Comparison of ENCODE assay signal across 12 cellular contexts in the genomic region with DNA sequence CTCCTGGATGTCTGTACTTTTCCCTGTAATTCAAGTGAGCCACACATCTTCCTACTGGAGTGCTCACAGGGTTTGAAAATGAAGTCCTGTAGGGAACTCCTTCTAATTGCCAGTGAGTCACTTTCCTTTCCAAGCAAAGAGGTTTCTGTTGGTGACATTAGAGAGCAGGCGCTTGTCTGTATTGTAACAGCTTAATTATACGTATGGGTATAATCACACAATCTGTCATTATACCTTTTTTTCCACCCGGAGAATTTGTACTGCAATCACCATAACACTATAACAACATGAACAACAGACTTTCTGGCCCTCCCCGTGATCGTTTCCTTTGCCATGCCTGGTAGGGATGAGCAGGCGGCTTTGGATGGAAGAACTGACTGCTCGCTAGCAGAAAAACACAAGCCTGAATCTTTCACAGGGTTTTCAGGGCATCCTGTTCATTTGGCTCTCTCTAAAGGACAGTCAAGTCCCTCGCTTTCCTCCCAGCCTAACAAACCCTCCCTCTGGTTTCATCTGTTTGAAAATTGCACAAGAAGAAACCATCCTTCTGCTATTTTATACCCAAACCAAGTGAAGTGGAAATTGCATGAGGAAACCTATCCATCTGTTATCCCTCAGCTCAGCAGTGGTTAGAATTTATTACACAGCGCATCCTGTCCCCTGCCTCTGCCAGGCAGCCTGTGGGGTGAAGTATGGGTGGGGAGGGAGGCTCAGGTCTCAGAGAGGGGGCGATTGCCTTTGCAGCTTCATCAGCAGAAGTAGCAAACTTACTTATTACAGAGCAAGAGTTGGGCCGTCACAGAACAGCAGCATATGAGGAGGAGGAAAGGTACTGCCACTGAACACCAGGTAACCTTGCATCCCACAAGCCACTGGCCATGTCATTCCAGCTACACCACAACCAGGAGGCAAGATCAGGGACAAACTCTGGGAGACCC.
DNase-seq lines count a peak whose midpoint lies in the region; ATAC-seq and TF ChIP-seq lines count a peak whose summit lies in the region.
"Had no signal": no experiment of that assay in that cellular context is flagged by ENCODE, and none has a peak within 500 bp of the region (broad histone marks: within the 10 kb centered on the region; RNA-seq: fewer than 3 reads in every experiment).

No MANE protein-coding gene starts in this region.

- peaks cover 5% of the 10 kb centered on the region for H3K27me3 Mint-ChIP-seq in endodermal cell (ENCODE audit: insufficient read depth)

- H3K36me3 ChIP-seq in osteoblast (ENCODE audit: insufficient read depth, low read length) (no peaks in the 10 kb centered on the region), endodermal cell (ENCODE audit: control insufficient read depth, insufficient read depth, low read length) (no peaks in the 10 kb centered on the region), tibial artery (no peaks in the 10 kb centered on the region)

- peak; percentile 31 for DNase-seq in EL
- DNase-seq in NCI-H146 (lab: John Stamatoyannopoulos, UW), result peak; percentile 84
- peak; percentile 93 for DNase-seq in SIG-M5 treated with dmso at 0.1 percent for 504 hours (lab: John Stamatoyannopoulos, UW; ENCODE audit: unreplicated experiment)
- DNase-seq in osteoblast (ENCODE audit: insufficient read length, low spot score, missing footprints), result no peak
- DNase-seq in endodermal cell, result no peak
- DNase-seq in activated CD4-positive, alpha-beta T cell treated with anti-CD3 and anti-CD28 coated beads for 48 hours, result no peak
- DNase-seq in tibial artery, result no peak
- DNase-seq: activated naive CD8-positive, alpha-beta T cell treated with anti-CD3 and anti-CD28 coated beads, Interleukin-2, amount 10 ng/mL, durations not matched to agents 7 days and 5 days; NCI-H1092 had no signal

- peak overlapping the region; percentile 62 for H3K4me2 ChIP-seq in osteoblast (ENCODE audit: insufficient read depth, low read length)

- H2AFZ ChIP-seq in osteoblast (ENCODE audit: low read length), result peak overlapping the region; percentile 70

- no peak for TF ChIP-seq CTCF in osteoblast (IDR thresholded peaks at IDR 0.05; ENCODE audit: extremely low read depth, low read depth, low read length)
- no peak for TF ChIP-seq CTCF in endodermal cell (conservative IDR thresholded peaks at IDR 0.05)
- no peak for TF ChIP-seq CTCF in tibial artery (IDR thresholded peaks at IDR 0.05)

- no peak overlapping the region for H3K27ac Mint-ChIP-seq in endodermal cell
- H3K27ac Mint-ChIP-seq: activated naive CD8-positive, alpha-beta T cell treated with anti-CD3 and anti-CD28 coated beads, Interleukin-2, amount 10 ng/mL, durations not matched to agents 7 days and 5 days; stimulated activated effector memory CD8-positive, alpha-beta T cell treated with anti-CD3 and anti-CD28 coated beads, Interleukin-12 subunit alpha, Interleukin-12 subunit beta, amount 100 ng/mL, for 72 hours had no signal

- H3K79me2 ChIP-seq in osteoblast (ENCODE audit: insufficient read depth, low read length), result no peaks in the 10 kb centered on the region

- H3K4me3 Mint-ChIP-seq in endodermal cell, result no peak overlapping the region
- H3K4me3 Mint-ChIP-seq: activated naive CD8-positive, alpha-beta T cell treated with anti-CD3 and anti-CD28 coated beads, Interleukin-2, amount 10 ng/mL, durations not matched to agents 7 days and 5 days; stimulated activated effector memory CD8-positive, alpha-beta T cell treated with anti-CD3 and anti-CD28 coated beads, Interleukin-12 subunit alpha, Interleukin-12 subunit beta, amount 100 ng/mL, for 72 hours had no signal

- H3K27me3 ChIP-seq in osteoblast (ENCODE audit: insufficient read depth, low read length), result peaks cover 4% of the 10 kb centered on the region
- peaks cover 4% of the 10 kb centered on the region for H3K27me3 ChIP-seq in endodermal cell (ENCODE audit: control insufficient read depth, insufficient read depth, low read length, poor library complexity, severe bottlenecking)
- H3K27me3 ChIP-seq in tibial artery, result no peaks in the 10 kb centered on the region

- H3K9me3 Mint-ChIP-seq in endodermal cell, result peaks cover 11% of the 10 kb centered on the region

- WGBS in endodermal cell (ENCODE audit: insufficient coverage in 1 of 2, insufficient read length in 1 of 2), 2 experiments, result 95 to 98% methylated on average over 5 to 11 of the region's 11 CpGs

- H3K36me3 Mint-ChIP-seq in endodermal cell (ENCODE audit: low read depth), result peaks cover 2% of the 10 kb centered on the region
- H3K36me3 Mint-ChIP-seq: activated naive CD8-positive, alpha-beta T cell treated with anti-CD3 and anti-CD28 coated beads, Interleukin-2, amount 10 ng/mL, durations not matched to agents 7 days and 5 days; stimulated activated effector memory CD8-positive, alpha-beta T cell treated with anti-CD3 and anti-CD28 coated beads, Interleukin-12 subunit alpha, Interleukin-12 subunit beta, amount 100 ng/mL, for 72 hours had no signal

- no peak for ATAC-seq in GM19467 (IDR thresholded peaks at IDR 0.05; ENCODE audit: unreplicated experiment)
- ATAC-seq: left ventricle myocardium superior; stimulated activated effector memory CD8-positive, alpha-beta T cell treated with anti-CD3 and anti-CD28 coated beads, Interleukin-12 subunit alpha, Interleukin-12 subunit beta, amount 100 ng/mL, for 72 hours had no signal

- intact Hi-C loops in tibial artery (cut with DNase I; ENCODE audit: low total_unique reads), result no loop called here

- H3K4me3 ChIP-seq in osteoblast (ENCODE audit: insufficient read depth, low read length), result peak overlapping the region; percentile 42
- no peak overlapping the region for H3K4me3 ChIP-seq in endodermal cell (ENCODE audit: low read length)
- no peak overlapping the region for H3K4me3 ChIP-seq in tibial artery

- H3K4me1 ChIP-seq in osteoblast (ENCODE audit: insufficient read depth, low read length) (no peaks in the 10 kb centered on the region), endodermal cell (ENCODE audit: control insufficient read depth, insufficient read depth, low read length) (peaks cover 5% of the 10 kb centered on the region), tibial artery (no peaks in the 10 kb centered on the region)

- peaks cover 21% of the 10 kb centered on the region for H3K4me1 Mint-ChIP-seq in endodermal cell
- H3K4me1 Mint-ChIP-seq: activated naive CD8-positive, alpha-beta T cell treated with anti-CD3 and anti-CD28 coated beads, Interleukin-2, amount 10 ng/mL, durations not matched to agents 7 days and 5 days; stimulated activated effector memory CD8-positive, alpha-beta T cell treated with anti-CD3 and anti-CD28 coated beads, Interleukin-12 subunit alpha, Interleukin-12 subunit beta, amount 100 ng/mL, for 72 hours had no signal

- H3K9me3 ChIP-seq in osteoblast (ENCODE audit: low read depth, low read length) (no peaks in the 10 kb centered on the region), endodermal cell (ENCODE audit: control insufficient read depth, low read length) (peaks cover 10% of the 10 kb centered on the region), tibial artery (no peaks in the 10 kb centered on the region)

- no peak overlapping the region for H3K9ac ChIP-seq in endodermal cell (ENCODE audit: extremely low read depth, low read length, poor library complexity, severe bottlenecking)

- H3K27ac ChIP-seq in osteoblast (ENCODE audit: low read depth, low read length), result no peak overlapping the region
- no peak overlapping the region for H3K27ac ChIP-seq in endodermal cell (ENCODE audit: low read depth, low read length)
- H3K27ac ChIP-seq in tibial artery, result no peak overlapping the region

- no peaks in the 10 kb centered on the region for H4K20me1 ChIP-seq in osteoblast (ENCODE audit: insufficient read depth, low read length)

Comparison
In these comparisons a context has a peak if more than half of its experiments do, and no peak if none do; other contexts are left out.
1. DNase-seq: peak in EL (single experiment), NCI-H146 (single experiment) and SIG-M5 treated with dmso at 0.1 percent for 504 hours (single experiment); none in osteoblast (single experiment), endodermal cell (single experiment), activated CD4-positive, alpha-beta T cell treated with anti-CD3 and anti-CD28 coated beads for 48 hours (single experiment) and tibial artery (0 of 2).